21 cellular contexts compared by ENCODE assay signal in the genomic region with DNA sequence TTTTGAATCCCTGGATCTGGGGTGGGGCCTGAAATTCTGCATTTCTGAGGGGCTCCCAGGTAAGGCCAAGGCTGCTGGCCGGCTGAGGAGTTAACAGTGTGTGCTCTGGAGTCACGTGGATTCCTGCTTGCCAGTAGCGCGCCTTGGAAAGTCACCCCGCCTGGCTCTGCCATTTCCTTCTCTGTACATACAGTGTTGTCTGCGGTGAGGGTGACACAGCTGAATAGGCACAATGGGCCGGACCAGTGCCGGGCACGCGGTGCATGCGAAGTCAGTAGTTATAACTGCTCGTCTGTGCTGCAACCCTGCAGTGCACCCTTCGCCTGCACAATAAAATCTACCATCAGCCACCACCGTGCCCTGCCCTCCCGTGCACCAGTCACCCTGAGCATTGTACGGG.
"Had no signal": no experiment of that assay in that cellular context is flagged by ENCODE, and none has a peak within 500 bp of the region (broad histone marks: within the 10 kb centered on the region; RNA-seq: fewer than 3 reads in every experiment).

No MANE protein-coding gene starts in this region.

- H3K4me1 ChIP-seq: left lung, right atrium auricular region, uterus had no signal

- H3K4me3 Mint-ChIP-seq: activated naive CD8-positive, alpha-beta T cell treated with anti-CD3 and anti-CD28 coated beads, Interleukin-2, amount 10 ng/mL, durations not matched to agents 7 days and 5 days; activated T-cell treated with anti-CD3 and anti-CD28 coated beads, Interleukin-2, amount 50 U/mL, for 24 hours; activated T-helper 17 cell treated with anti-CD3 and anti-CD28 coated beads, Interleukin-2, amount 50 U/mL, for 72 hours; endodermal cell; stimulated activated naive CD8-positive, alpha-beta T cell treated with anti-CD3 and anti-CD28 coated beads, Interleukin-15, amount 100 ng/mL, for 72 hours; T-helper 1 cell treated with Interleukin-12 subunit alpha and Interleukin-12 subunit beta and Interleukin-4 antibody, amounts not matched to agents 30 μg/mL and 1 μg/mL, for 36 hours; WTC11 had no signal

- H3K27ac ChIP-seq: coronary artery, left lung, right atrium auricular region, tibial artery, uterus had no signal

- DNase-seq: activated naive CD4-positive, alpha-beta T cell treated with Interleukin-2 at 50 U/mL for 16 hours; activated naive CD8-positive, alpha-beta T cell treated with anti-CD3 and anti-CD28 coated beads, Interleukin-2, amount 10 ng/mL, durations not matched to agents 7 days and 5 days; activated T-cell treated with anti-CD3 and anti-CD28 coated beads, Interleukin-2, amount 50 U/mL, for 24 hours; amniotic stem cell; cerebellar nuclear complex; midbrain; stimulated activated CD4-positive, alpha-beta T cell treated with anti-CD3 and anti-CD28 coated beads, Interleukin-4, amount 100 ng/mL, for 4 hours; stimulated activated naive CD8-positive, alpha-beta T cell treated with anti-CD3 and anti-CD28 coated beads, Interleukin-15, amount 100 ng/mL, for 72 hours; T1000 had no signal

- H3K27ac Mint-ChIP-seq: activated naive CD8-positive, alpha-beta T cell treated with anti-CD3 and anti-CD28 coated beads, Interleukin-2, amount 10 ng/mL, durations not matched to agents 7 days and 5 days; activated T-cell treated with anti-CD3 and anti-CD28 coated beads, Interleukin-2, amount 50 U/mL, for 24 hours; activated T-helper 17 cell treated with anti-CD3 and anti-CD28 coated beads, Interleukin-2, amount 50 U/mL, for 72 hours; endodermal cell; progenitor cell of endocrine pancreas; stimulated activated naive CD8-positive, alpha-beta T cell treated with anti-CD3 and anti-CD28 coated beads, Interleukin-15, amount 100 ng/mL, for 72 hours; T-helper 1 cell treated with Interleukin-12 subunit alpha and Interleukin-12 subunit beta and Interleukin-4 antibody, amounts not matched to agents 30 μg/mL and 1 μg/mL, for 36 hours; WTC11 had no signal

- H3K27me3 Mint-ChIP-seq: activated T-helper 17 cell treated with anti-CD3 and anti-CD28 coated beads, Interleukin-2, amount 50 U/mL, for 72 hours had no signal

- H3K9me3 ChIP-seq: right atrium auricular region, tibial artery, uterus had no signal

- H3K4me1 Mint-ChIP-seq: activated naive CD8-positive, alpha-beta T cell treated with anti-CD3 and anti-CD28 coated beads, Interleukin-2, amount 10 ng/mL, durations not matched to agents 7 days and 5 days; activated T-helper 17 cell treated with anti-CD3 and anti-CD28 coated beads, Interleukin-2, amount 50 U/mL, for 72 hours; stimulated activated naive CD8-positive, alpha-beta T cell treated with anti-CD3 and anti-CD28 coated beads, Interleukin-15, amount 100 ng/mL, for 72 hours had no signal

- H3K36me3 ChIP-seq: left lung, right atrium auricular region, tibial artery, uterus had no signal

- ATAC-seq: activated T-helper 17 cell treated with anti-CD3 and anti-CD28 coated beads, Interleukin-2, amount 50 U/mL, for 72 hours; stimulated activated naive CD8-positive, alpha-beta T cell treated with anti-CD3 and anti-CD28 coated beads, Interleukin-15, amount 100 ng/mL, for 72 hours had no signal

- H3K36me3 Mint-ChIP-seq: activated naive CD8-positive, alpha-beta T cell treated with anti-CD3 and anti-CD28 coated beads, Interleukin-2, amount 10 ng/mL, durations not matched to agents 7 days and 5 days had no signal

- H3K4me3 ChIP-seq: coronary artery, left lung, right atrium auricular region, tibial artery, uterus had no signal

- H3K27me3 ChIP-seq: left lung, right atrium auricular region, tibial artery, uterus had no signal

- FAIRE-seq: bronchial epithelial cell, keratinocyte had no signal

- H3K9me3 Mint-ChIP-seq: activated T-cell treated with anti-CD3 and anti-CD28 coated beads, Interleukin-2, amount 50 U/mL, for 24 hours had no signal
